Comparison of ENCODE assay signal across 25 cellular contexts in genomic region chr17:6326483-6326882, GRCh38.
"Had no signal": no experiment of that assay in that cellular context is flagged by ENCODE, and none has a peak within 500 bp of the region (broad histone marks: within the 10 kb centered on the region; RNA-seq: fewer than 3 reads in every experiment).

No MANE protein-coding gene starts in this region.

- H3K4me1 Mint-ChIP-seq: activated CD4-positive, alpha-beta T cell treated with anti-CD3 and anti-CD28 coated beads for 36 hours had no signal

- H3K27ac Mint-ChIP-seq: activated CD4-positive, alpha-beta T cell treated with anti-CD3 and anti-CD28 coated beads for 36 hours; activated CD8-positive, alpha-beta T cell treated with anti-CD3 and anti-CD28 coated beads for 36 hours; activated naive CD4-positive, alpha-beta T cell treated with anti-CD3 and anti-CD28 coated beads for 36 hours; activated naive CD8-positive, alpha-beta T cell had no signal

- H3K4me1 ChIP-seq: SJCRH30 had no signal

- H3K27me3 ChIP-seq: SJCRH30 had no signal

- H3K9ac ChIP-seq: SK-N-SH had no signal

- H3K27ac ChIP-seq: cardiac muscle cell, SJCRH30, VCaP had no signal

- H3K4me3 ChIP-seq: cardiac muscle cell, K562, SJCRH30 had no signal

- H3K9me3 Mint-ChIP-seq: activated CD8-positive, alpha-beta T cell treated with anti-CD3 and anti-CD28 coated beads for 36 hours; activated naive CD4-positive, alpha-beta T cell treated with anti-CD3 and anti-CD28 coated beads for 36 hours; brain had no signal

- ATAC-seq: activated CD4-positive, alpha-beta T cell treated with anti-CD3 and anti-CD28 coated beads for 36 hours; activated CD8-positive, alpha-beta T cell treated with anti-CD3 and anti-CD28 coated beads for 36 hours; K562; Panc1 had no signal

- H3K36me3 Mint-ChIP-seq: activated naive CD8-positive, alpha-beta T cell; brain had no signal

- H3K36me3 ChIP-seq: cardiac muscle cell, SJCRH30 had no signal

- DNase-seq: activated CD4-positive, alpha-beta T cell treated with anti-CD3 and anti-CD28 coated beads, Interleukin-2, amount 50 U/mL, for 1 hour; activated CD8-positive, alpha-beta memory T cell treated with anti-CD3 and anti-CD28 coated beads, Interleukin-2, amount 50 U/mL, for 4 hours; activated naive CD4-positive, alpha-beta T cell treated with anti-CD3 and anti-CD28 coated beads for 36 hours; activated T-cell treated with anti-CD3 and anti-CD28 coated beads, Interleukin-2, amount 50 U/mL, for 1 hour; amygdala; Karpas-422; MM.1S; NCI-H1105; NCI-H1436; NCI-H1694 treated with DMSO at 0.1 percent for 48 hours; NCI-H2081; NCI-H510A treated with DMSO at 0.1 percent for 48 hours; NK-92 treated with Interleukin-12 subunit alpha and Interleukin-12 subunit beta, amount 100 ng/mL, for 24 hours; OCI-M1; SK-N-SH; T-helper 1 cell had no signal

- H3K4me3 Mint-ChIP-seq: activated CD4-positive, alpha-beta T cell treated with anti-CD3 and anti-CD28 coated beads for 36 hours; activated CD8-positive, alpha-beta T cell treated with anti-CD3 and anti-CD28 coated beads for 36 hours; activated naive CD4-positive, alpha-beta T cell treated with anti-CD3 and anti-CD28 coated beads for 36 hours; activated naive CD8-positive, alpha-beta T cell; brain had no signal

- H3K9me3 ChIP-seq: SJCRH30, SK-N-SH had no signal
